ENCODE assay signal across 1 cellular context in genomic region chr2:202019689-202020450, GRCh38.
TF ChIP-seq lines count a peak whose summit lies in the region.

No MANE protein-coding gene starts in this region.

TF ChIP-seq in SK-N-SH treated with all-trans-retinoic acid at 6 μM for 48 hours, 23 proteins besides CTCF, POLR2A, EP300 and RAD21 (continued from another document):
- no peak for TF ChIP-seq PATZ1 (CRISPR knock-in tag; IDR thresholded peaks at IDR 0.05; ENCODE audit: borderline replicate concordance)
